ENCODE assay signal across 25 cellular contexts in genomic region chr4:167105857-167106256, GRCh38.
DNase-seq lines count a peak whose midpoint lies in the region; ATAC-seq, FAIRE-seq and TF ChIP-seq lines count a peak whose summit lies in the region.
"Had no signal": no experiment of that assay in that cellular context is flagged by ENCODE, and none has a peak within 500 bp of the region (broad histone marks: within the 10 kb centered on the region; RNA-seq: fewer than 3 reads in every experiment).

No MANE protein-coding gene starts in this region.

- H4K20me1 ChIP-seq in HepG2 (ENCODE audit: insufficient read depth, low read length) = no peaks in the 10 kb centered on the region
- H4K20me1 ChIP-seq in HCT116 (ENCODE audit: insufficient read depth) = no peaks in the 10 kb centered on the region
- H4K20me1 ChIP-seq: BLaER1 had no signal

- no peak for DNase-seq in HepG2 (ENCODE audit: low spot score)
- no peak for DNase-seq in HCT116 (ENCODE audit: low read depth, low spot score)
- DNase-seq in NCI-H2227 treated with DMSO at 0.1 percent for 48 hours (lab: John Stamatoyannopoulos, UW) = no peak
- DNase-seq: ACHN; BE2C; C1 segment of cervical spinal cord; CD4-positive, alpha-beta memory T cell; CD4-positive, CD25-positive, alpha-beta regulatory T cell; CD8-positive, alpha-beta memory T cell; COR-L47; DMS 273 treated with DMSO at 0.1 percent for 48 hours; DMS153; DMS53; DMS79; DND-41; EL; GDM1 had no signal

- intact Hi-C loops in HepG2 (cut with micrococcal nuclease; ENCODE audit: unreplicated experiment) (no loop called here), HCT116 (cut with micrococcal nuclease) (no loop called here)

- CTCF ChIA-PET in HepG2 (lab: Yijun Ruan, JAX; ENCODE audit: low intra/inter-chr PET ratio, low total read pairs) (no interaction called here), HCT116 (lab: Charles Lee) (no interaction called here)

- H3K27me3 ChIP-seq in liver (ENCODE audit: control insufficient read depth in 4 of 4, insufficient read depth in 4 of 4, low read length in 3 of 4) = no peaks in the 10 kb centered on the region
- no peaks in the 10 kb centered on the region for H3K27me3 ChIP-seq in HepG2 (ENCODE audit: control insufficient read depth in 1 of 2, insufficient read depth in 2 of 2, low read length in 2 of 2)
- no peaks in the 10 kb centered on the region for H3K27me3 ChIP-seq in HCT116 (ENCODE audit: insufficient read depth, low read length)
- H3K27me3 ChIP-seq: BE2C, BLaER1 had no signal

- H3K9me2 ChIP-seq in HCT116 (ENCODE audit: insufficient read depth) = no peaks in the 10 kb centered on the region

- no peak overlapping the region for H3K4me2 ChIP-seq in HepG2 (ENCODE audit: low read depth, low read length)
- no peak overlapping the region for H3K4me2 ChIP-seq in HCT116 (ENCODE audit: low read length)
- H3K4me2 ChIP-seq: BLaER1 had no signal

- FAIRE-seq in HepG2 (lab: Jason Lieb, UNC) = no peak
- FAIRE-seq: GM12891, GM19239 had no signal

- H3K4me1 ChIP-seq in liver (ENCODE audit: control insufficient read depth in 4 of 4, insufficient read depth in 4 of 4, low read length in 3 of 4) (no peaks in the 10 kb centered on the region), HepG2 (ENCODE audit: insufficient read depth, low read length) (no peaks in the 10 kb centered on the region), HCT116 (ENCODE audit: control insufficient read depth in 1 of 2, insufficient read depth in 2 of 2, low read length in 2 of 2) (no peaks in the 10 kb centered on the region)
- H3K4me1 ChIP-seq: BE2C, BLaER1 had no signal

- TF ChIP-seq CTCF in liver (IDR thresholded peaks at IDR 0.05; ENCODE audit: low read depth, low read length, missing input control) (no peak), HepG2 (CRISPR knock-in tag; IDR thresholded peaks at IDR 0.05) (no peak), HCT116 (IDR thresholded peaks at IDR 0.05 in 2 of 3, conservative IDR thresholded peaks at IDR 0.05 in 1 of 3; ENCODE audit: borderline replicate concordance in 1 of 3, insufficient read depth in 1 of 3, low read depth in 2 of 3, low read length in 2 of 3) (no peak)

- TF ChIP-seq POLR2A in HepG2 (IDR thresholded peaks at IDR 0.05; ENCODE audit: insufficient read depth in 1 of 2, low read depth in 2 of 2, low read length in 2 of 2) = no peak
- TF ChIP-seq POLR2A in HCT116 (IDR thresholded peaks at IDR 0.05; ENCODE audit: borderline replicate concordance, extremely low read depth, insufficient read depth, insufficient read length) = no peak

- in situ Hi-C loops in HepG2 (cut with HindIII; ENCODE audit: extremely low pct_ligation_motif_present, low pct_unique_long_range_greater_than_20kb) = no loop called here

- no peaks in the 10 kb centered on the region for H3K79me2 ChIP-seq in HepG2 (ENCODE audit: insufficient read depth, low read length)
- H3K79me2 ChIP-seq in HCT116 (ENCODE audit: insufficient read depth, low read length) = no peaks in the 10 kb centered on the region

- TF ChIP-seq EP300 in HepG2 (IDR thresholded peaks at IDR 0.05; ENCODE audit: low read depth in 2 of 2, low read length in 2 of 2) = no peak
- no peak for TF ChIP-seq EP300 in HepG2 (CRISPR knock-in tag; IDR thresholded peaks at IDR 0.05; ENCODE audit: borderline replicate concordance)
- TF ChIP-seq EP300 in Ishikawa (IDR thresholded peaks at IDR 0.05; ENCODE audit: borderline replicate concordance) = no peak

- H3K4me3 ChIP-seq in liver (ENCODE audit: low read depth in 1 of 3, low read length in 3 of 3) = no peak overlapping the region
- no peak overlapping the region for H3K4me3 ChIP-seq in HepG2 (replicated peaks in 1 of 3; ENCODE audit: insufficient read depth in 1 of 3, low read depth in 2 of 3, low read length in 3 of 3)
- no peak overlapping the region for H3K4me3 ChIP-seq in HCT116 (replicated peaks in 1 of 2; ENCODE audit: low read depth in 1 of 2, low read length in 2 of 2)
- H3K4me3 ChIP-seq: BLaER1 had no signal

- POLR2A ChIA-PET in HepG2 (lab: Yijun Ruan, JAX) = no interaction called here
- POLR2A ChIA-PET in HCT116 (lab: Charles Lee) = no interaction called here

- BruUV-seq in HepG2 (replicated peaks; lab: Mats Ljungman, UMichigan) = no TSS peak
- no TSS peak for BruUV-seq in HCT116 (replicated peaks; lab: Mats Ljungman, UMichigan)

- RAD21 ChIA-PET in HCT116 (lab: Charles Lee; ENCODE audit: low non-redundant PET in 1 of 2, low total read pairs in 2 of 2, uncharacterized antibody in 2 of 2, unreplicated experiment in 2 of 2) = no interaction called here

- no peak overlapping the region for H2AFZ ChIP-seq in HepG2 (ENCODE audit: low read length)
- H2AFZ ChIP-seq in HCT116 (ENCODE audit: low read depth, low read length, poor library complexity, severe bottlenecking) = no peak overlapping the region

- H3K9ac ChIP-seq in liver (ENCODE audit: low read depth in 1 of 2, low read length in 2 of 2) (no peak overlapping the region), HepG2 (ENCODE audit: insufficient read depth, low read depth, low read length) (no peak overlapping the region), HCT116 (ENCODE audit: low read length) (no peak overlapping the region)
- H3K9ac ChIP-seq: BLaER1 had no signal

- H3K9me3 ChIP-seq in liver (ENCODE audit: control insufficient read depth in 4 of 4, low read length in 3 of 4) = no peaks in the 10 kb centered on the region
- no peaks in the 10 kb centered on the region for H3K9me3 ChIP-seq in HepG2 (ENCODE audit: low read length)
- no peaks in the 10 kb centered on the region; a peak in 1 of 4 replicates for H3K9me3 ChIP-seq in HCT116 (ENCODE audit: control insufficient read depth in 1 of 2, insufficient read depth in 1 of 2, low read depth in 1 of 2, low read length in 2 of 2)
- H3K9me3 ChIP-seq: BE2C, BLaER1 had no signal

- ATAC-seq in HepG2 = no peak
- ATAC-seq in HCT116 = no peak
- no peak for ATAC-seq in HG02571 (IDR thresholded peaks at IDR 0.05; ENCODE audit: unreplicated experiment)
- no peak for ATAC-seq in SK-N-SH treated with all-trans-retinoic acid at 6 μM for 48 hours

- no peak for TF ChIP-seq RAD21 in liver (IDR thresholded peaks at IDR 0.05)
- TF ChIP-seq RAD21 in HepG2 (CRISPR knock-in tag; IDR thresholded peaks at IDR 0.05) = no peak
- no peak for TF ChIP-seq RAD21 in HCT116 (IDR thresholded peaks at IDR 0.05; ENCODE audit: low read depth)
- no peak for TF ChIP-seq RAD21 in Ishikawa (IDR thresholded peaks at IDR 0.05; ENCODE audit: low read depth)

- no peaks in the 10 kb centered on the region for H3K36me3 ChIP-seq in liver (ENCODE audit: control insufficient read depth in 4 of 4, insufficient read depth in 3 of 4, low read depth in 1 of 4, low read length in 3 of 4)
- H3K36me3 ChIP-seq in HepG2 (replicated peaks in 1 of 2; ENCODE audit: control insufficient read depth in 1 of 2, insufficient read depth in 2 of 2, low read length in 2 of 2) = no peaks in the 10 kb centered on the region
- H3K36me3 ChIP-seq in HCT116 (ENCODE audit: control insufficient read depth in 1 of 2, insufficient read depth in 2 of 2, low read length in 2 of 2) = no peaks in the 10 kb centered on the region
- H3K36me3 ChIP-seq: BE2C, BLaER1 had no signal

- H3K27ac ChIP-seq in liver (ENCODE audit: low read depth in 1 of 2, low read length in 2 of 2) = no peak overlapping the region
- no peak overlapping the region for H3K27ac ChIP-seq in HepG2 (ENCODE audit: extremely low read length, insufficient read depth, low read length)
- H3K27ac ChIP-seq in HCT116 (ENCODE audit: low read depth, low read length) = no peak overlapping the region
- H3K27ac ChIP-seq: 22Rv1, BLaER1 had no signal

TF ChIP-seq in liver, 16 proteins besides CTCF, POLR2A, EP300 and RAD21 (continues in another document):
- no peak for TF ChIP-seq SP1 (IDR thresholded peaks at IDR 0.05)
- TF ChIP-seq RXRA (IDR thresholded peaks at IDR 0.05) = no peak

TF ChIP-seq in HepG2, 621 proteins besides CTCF, POLR2A, EP300 and RAD21 (continues in another document):
- TF ChIP-seq JDP2 (CRISPR knock-in tag; IDR thresholded peaks at IDR 0.05; ENCODE audit: borderline replicate concordance) = no peak

TF ChIP-seq in SK-N-SH treated with all-trans-retinoic acid at 6 μM for 48 hours, 23 proteins besides CTCF, POLR2A, EP300 and RAD21 (continues in another document):
- no peak for TF ChIP-seq ESRRG (CRISPR knock-in tag; IDR thresholded peaks at IDR 0.05)
- no peak for TF ChIP-seq ZFP30 (CRISPR knock-in tag; IDR thresholded peaks at IDR 0.05)
- TF ChIP-seq TSHZ2 (CRISPR knock-in tag; IDR thresholded peaks at IDR 0.05) = no peak
- no peak for TF ChIP-seq ZNF565 (CRISPR knock-in tag; conservative IDR thresholded peaks at IDR 0.05; ENCODE audit: low read depth)
- no peak for TF ChIP-seq OSR1 (CRISPR knock-in tag; IDR thresholded peaks at IDR 0.05)
- TF ChIP-seq ARNTL (CRISPR knock-in tag; IDR thresholded peaks at IDR 0.05; ENCODE audit: borderline replicate concordance, low read depth) = no peak
- no peak for TF ChIP-seq RARB (CRISPR knock-in tag; IDR thresholded peaks at IDR 0.05)
- TF ChIP-seq SNAI2 (CRISPR knock-in tag; IDR thresholded peaks at IDR 0.05) = no peak
- TF ChIP-seq TOX (CRISPR knock-in tag; IDR thresholded peaks at IDR 0.05; ENCODE audit: borderline replicate concordance) = no peak
